ENCODE assay signal across 19 cellular contexts in genomic region chr15:39493393-39494067, GRCh38.
"Had no signal": no experiment of that assay in that cellular context is flagged by ENCODE, and none has a peak within 500 bp of the region (broad histone marks: within the 10 kb centered on the region; RNA-seq: fewer than 3 reads in every experiment).

No MANE protein-coding gene starts in this region.

- H3K36me3 ChIP-seq: gastroesophageal sphincter, right atrium auricular region, tibial nerve, WERI-Rb-1 had no signal

- FAIRE-seq: islet of Langerhans had no signal

- H3K27ac ChIP-seq: right atrium auricular region, WERI-Rb-1 had no signal

- DNase-seq: activated CD4-positive, alpha-beta memory T cell treated with anti-CD3 and anti-CD28 coated beads for 36 hours; activated CD8-positive, alpha-beta memory T cell treated with anti-CD3 and anti-CD28 coated beads, Interleukin-2, amount 10 ng/mL, durations not matched to agents 7 days and 5 days; activated naive CD4-positive, alpha-beta T cell treated with anti-CD3 and anti-CD28 coated beads, Interleukin-2, amount 50 U/mL, for 16 hours; activated T-cell treated with anti-CD3 and anti-CD28 coated beads, Interleukin-2, amount 50 U/mL, for 1 hour; left colon; mucosa of descending colon; natural killer cell; stimulated activated CD4-positive, alpha-beta T cell treated with anti-CD3 and anti-CD28 coated beads, Interleukin-15, amount 100 ng/mL, for 24 hours; stimulated activated CD4-positive, alpha-beta T cell treated with anti-CD3 and anti-CD28 coated beads, Interleukin-4, amount 100 ng/mL, for 1 hour; stimulated activated naive CD4-positive, alpha-beta T cell; substantia nigra; T-cell; T-helper 9 cell; WERI-Rb-1 had no signal

- H3K27me3 ChIP-seq: gastroesophageal sphincter, right atrium auricular region, tibial nerve had no signal

- H3K9me3 ChIP-seq: gastroesophageal sphincter, mucosa of descending colon, right atrium auricular region, tibial nerve had no signal

- H3K4me3 ChIP-seq: gastroesophageal sphincter, mucosa of descending colon, right atrium auricular region, skin epidermis, tibial nerve had no signal

- ATAC-seq: gastroesophageal sphincter, left colon, mucosa of descending colon, T-cell had no signal
